In the genomic region with DNA sequence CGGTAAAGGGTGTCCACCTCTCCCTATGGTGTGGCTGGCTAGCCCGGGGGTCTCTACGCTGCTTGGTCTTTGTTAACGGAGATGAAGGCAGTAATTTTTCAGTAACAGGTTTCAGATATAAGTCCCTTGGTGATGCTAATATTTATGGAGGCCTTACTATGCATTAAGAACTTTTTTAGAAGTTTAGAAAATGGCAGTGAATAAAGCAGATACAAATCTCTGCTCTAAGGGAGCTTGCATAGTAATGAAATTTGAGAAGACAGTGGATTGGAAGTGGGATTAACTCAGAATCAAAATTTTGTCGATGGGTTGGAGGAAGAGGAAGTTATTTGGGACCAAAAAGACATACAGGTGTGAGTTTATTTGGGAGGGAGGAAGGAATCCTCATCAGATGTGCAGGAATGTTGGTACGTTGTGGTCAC, we compare ENCODE assay signal across 1 cellular context.
A peak's percentile ranks its signal among the peaks of the same experiment; 100 is the strongest.
TF ChIP-seq lines count a peak whose summit lies in the region.

No MANE protein-coding gene starts in this region.

TF ChIP-seq in K562, 482 proteins besides CTCF, POLR2A, EP300 and RAD21 (continued from another document):
- TF ChIP-seq ZNF134 (CRISPR knock-in tag; conservative IDR thresholded peaks at IDR 0.05) (0 out of 2 replicates have a peak, but pooled peaks have one; percentile 4), GATAD2A (IDR thresholded peaks at IDR 0.05) (peak; percentile 1; the same call in 1 of the 2 replicates), ERF (CRISPR knock-in tag; IDR thresholded peaks at IDR 0.05) (no peak), JUNB (CRISPR knock-in tag; conservative IDR thresholded peaks at IDR 0.05) (no peak), MYNN (IDR thresholded peaks at IDR 0.05) (no peak), MYNN (CRISPR knock-in tag; IDR thresholded peaks at IDR 0.05) (no peak), SMARCA4 (IDR thresholded peaks at IDR 0.05) (no peak), FOXM1 (IDR thresholded peaks at IDR 0.05; ENCODE audit: low read depth) (no peak), FOXM1 (CRISPR knock-in tag; IDR thresholded peaks at IDR 0.05; ENCODE audit: low read depth) (no peak), NFRKB (IDR thresholded peaks at IDR 0.05; ENCODE audit: low read depth) (peak; percentile 71; the same call in 1 of the 2 replicates), FOXK2 (conservative IDR thresholded peaks at IDR 0.05 in 1 of 2, IDR thresholded peaks at IDR 0.05 in 1 of 2; ENCODE audit: low read depth in 2 of 2) (no peak), GATA2 (CRISPR knock-in tag; IDR thresholded peaks at IDR 0.05) (peak; percentile 46; the same call in 1 of the 2 replicates), ZNF197 (CRISPR knock-in tag; IDR thresholded peaks at IDR 0.05; ENCODE audit: low read depth) (peak; percentile 68; the same call in 1 of the 2 replicates), NRF1 (conservative IDR thresholded peaks at IDR 0.05 in 1 of 2, IDR thresholded peaks at IDR 0.05 in 1 of 2) (peak in 1 of 2 experiments; percentile 6; a peak in 2 of 4 replicates), RBM14 (IDR thresholded peaks at IDR 0.05; ENCODE audit: borderline replicate concordance, insufficient read depth, low read depth, low read length) (no peak), KAT7 (CRISPR knock-in tag; IDR thresholded peaks at IDR 0.05; ENCODE audit: borderline replicate concordance) (0 out of 2 replicates have a peak, but pooled peaks have one; percentile 22), KDM5B (IDR thresholded peaks at IDR 0.05; ENCODE audit: insufficient replicate concordance, low read depth, low read length) (peak; percentile 21), FOXA1 (IDR thresholded peaks at IDR 0.05; ENCODE audit: borderline replicate concordance) (no peak), ZKSCAN3 (CRISPR knock-in tag; IDR thresholded peaks at IDR 0.05) (no peak), GTF2E2 (tag; IDR thresholded peaks at IDR 0.05) (peak; percentile 82), MYC (IDR thresholded peaks at IDR 0.05; ENCODE audit: low read depth, low read length) (no peak), MYC (CRISPR knock-in tag; IDR thresholded peaks at IDR 0.05; ENCODE audit: borderline replicate concordance, low read depth) (peak; percentile 33; the same call in 1 of the 2 replicates), TEAD2 (tag; IDR thresholded peaks at IDR 0.05) (0 out of 2 replicates have a peak, but pooled peaks have one; percentile 11), KHSRP (IDR thresholded peaks at IDR 0.05) (no peak), YY1 (IDR thresholded peaks at IDR 0.05; ENCODE audit: borderline replicate concordance in 1 of 3, control insufficient read depth in 1 of 3, extremely low read depth in 1 of 3, insufficient read depth in 3 of 3, insufficient read length in 1 of 3, insufficient replicate concordance in 2 of 3, low read depth in 1 of 3, low read length in 2 of 3) (peak in 1 of 3 experiments; percentile 89), POLR2AphosphoS2 (IDR thresholded peaks at IDR 0.05; ENCODE audit: low read length) (no peak), ZNF589 (CRISPR knock-in tag; IDR thresholded peaks at IDR 0.05; ENCODE audit: low read depth) (no peak), ZNF76 (CRISPR knock-in tag; IDR thresholded peaks at IDR 0.05; ENCODE audit: borderline replicate concordance) (0 out of 2 replicates have a peak, but pooled peaks have one; percentile 7), ATF7 (IDR thresholded peaks at IDR 0.05) (no peak), ZC3H8 (IDR thresholded peaks at IDR 0.05) (no peak), PTRF (tag; IDR thresholded peaks at IDR 0.05) (no peak), BDP1 (IDR thresholded peaks at IDR 0.05; ENCODE audit: insufficient read depth, insufficient read length) (no peak), SMARCE1 (IDR thresholded peaks at IDR 0.05) (0 out of 2 replicates have a peak, but pooled peaks have one; percentile 10), SETDB1 (IDR thresholded peaks at IDR 0.05; ENCODE audit: low read length) (no peak), ZNF696 (CRISPR knock-in tag; conservative IDR thresholded peaks at IDR 0.05) (no peak), ZNF384 (IDR thresholded peaks at IDR 0.05; ENCODE audit: low read depth, low read length) (0 out of 2 replicates have a peak, but pooled peaks have one; percentile 9), ESRRB (CRISPR knock-in tag; IDR thresholded peaks at IDR 0.05; ENCODE audit: borderline replicate concordance) (0 out of 2 replicates have a peak, but pooled peaks have one; percentile 51), HDAC2 (IDR thresholded peaks at IDR 0.05) (no peak; the same call in 1 of the 2 replicates), ARID1B (IDR thresholded peaks at IDR 0.05) (no peak)
- TF ChIP-seq, protein P1, sequence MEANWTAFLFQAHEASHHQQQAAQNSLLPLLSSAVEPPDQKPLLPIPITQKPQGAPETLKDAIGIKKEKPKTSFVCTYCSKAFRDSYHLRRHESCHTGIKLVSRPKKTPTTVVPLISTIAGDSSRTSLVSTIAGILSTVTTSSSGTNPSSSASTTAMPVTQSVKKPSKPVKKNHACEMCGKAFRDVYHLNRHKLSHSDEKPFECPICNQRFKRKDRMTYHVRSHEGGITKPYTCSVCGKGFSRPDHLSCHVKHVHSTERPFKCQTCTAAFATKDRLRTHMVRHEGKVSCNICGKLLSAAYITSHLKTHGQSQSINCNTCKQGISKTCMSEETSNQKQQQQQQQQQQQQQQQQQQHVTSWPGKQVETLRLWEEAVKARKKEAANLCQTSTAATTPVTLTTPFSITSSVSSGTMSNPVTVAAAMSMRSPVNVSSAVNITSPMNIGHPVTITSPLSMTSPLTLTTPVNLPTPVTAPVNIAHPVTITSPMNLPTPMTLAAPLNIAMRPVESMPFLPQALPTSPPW (CRISPR knock-in tag; IDR thresholded peaks at IDR 0.05): no peak
- TF ChIP-seq, protein P2, sequence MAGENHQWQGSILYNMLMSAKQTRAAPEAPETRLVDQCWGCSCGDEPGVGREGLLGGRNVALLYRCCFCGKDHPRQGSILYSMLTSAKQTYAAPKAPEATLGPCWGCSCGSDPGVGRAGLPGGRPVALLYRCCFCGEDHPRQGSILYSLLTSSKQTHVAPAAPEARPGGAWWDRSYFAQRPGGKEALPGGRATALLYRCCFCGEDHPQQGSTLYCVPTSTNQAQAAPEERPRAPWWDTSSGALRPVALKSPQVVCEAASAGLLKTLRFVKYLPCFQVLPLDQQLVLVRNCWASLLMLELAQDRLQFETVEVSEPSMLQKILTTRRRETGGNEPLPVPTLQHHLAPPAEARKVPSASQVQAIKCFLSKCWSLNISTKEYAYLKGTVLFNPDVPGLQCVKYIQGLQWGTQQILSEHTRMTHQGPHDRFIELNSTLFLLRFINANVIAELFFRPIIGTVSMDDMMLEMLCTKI (IDR thresholded peaks at IDR 0.05; ENCODE audit: partially characterized antibody): no peak
- TF ChIP-seq, protein P3, sequence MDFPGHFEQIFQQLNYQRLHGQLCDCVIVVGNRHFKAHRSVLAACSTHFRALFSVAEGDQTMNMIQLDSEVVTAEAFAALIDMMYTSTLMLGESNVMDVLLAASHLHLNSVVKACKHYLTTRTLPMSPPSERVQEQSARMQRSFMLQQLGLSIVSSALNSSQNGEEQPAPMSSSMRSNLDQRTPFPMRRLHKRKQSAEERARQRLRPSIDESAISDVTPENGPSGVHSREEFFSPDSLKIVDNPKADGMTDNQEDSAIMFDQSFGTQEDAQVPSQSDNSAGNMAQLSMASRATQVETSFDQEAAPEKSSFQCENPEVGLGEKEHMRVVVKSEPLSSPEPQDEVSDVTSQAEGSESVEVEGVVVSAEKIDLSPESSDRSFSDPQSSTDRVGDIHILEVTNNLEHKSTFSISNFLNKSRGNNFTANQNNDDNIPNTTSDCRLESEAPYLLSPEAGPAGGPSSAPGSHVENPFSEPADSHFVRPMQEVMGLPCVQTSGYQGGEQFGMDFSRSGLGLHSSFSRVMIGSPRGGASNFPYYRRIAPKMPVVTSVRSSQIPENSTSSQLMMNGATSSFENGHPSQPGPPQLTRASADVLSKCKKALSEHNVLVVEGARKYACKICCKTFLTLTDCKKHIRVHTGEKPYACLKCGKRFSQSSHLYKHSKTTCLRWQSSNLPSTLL (IDR thresholded peaks at IDR 0.05): no peak
- TF ChIP-seq, protein P4, sequence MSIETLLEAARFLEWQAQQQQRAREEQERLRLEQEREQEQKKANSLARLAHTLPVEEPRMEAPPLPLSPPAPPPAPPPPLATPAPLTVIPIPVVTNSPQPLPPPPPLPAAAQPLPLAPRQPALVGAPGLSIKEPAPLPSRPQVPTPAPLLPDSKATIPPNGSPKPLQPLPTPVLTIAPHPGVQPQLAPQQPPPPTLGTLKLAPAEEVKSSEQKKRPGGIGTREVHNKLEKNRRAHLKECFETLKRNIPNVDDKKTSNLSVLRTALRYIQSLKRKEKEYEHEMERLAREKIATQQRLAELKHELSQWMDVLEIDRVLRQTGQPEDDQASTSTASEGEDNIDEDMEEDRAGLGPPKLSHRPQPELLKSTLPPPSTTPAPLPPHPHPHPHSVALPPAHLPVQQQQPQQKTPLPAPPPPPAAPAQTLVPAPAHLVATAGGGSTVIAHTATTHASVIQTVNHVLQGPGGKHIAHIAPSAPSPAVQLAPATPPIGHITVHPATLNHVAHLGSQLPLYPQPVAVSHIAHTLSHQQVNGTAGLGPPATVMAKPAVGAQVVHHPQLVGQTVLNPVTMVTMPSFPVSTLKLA (conservative IDR thresholded peaks at IDR 0.05): peak; percentile 53 to 58; a peak in 1 of 4 replicates
- TF ChIP-seq, protein P5, sequence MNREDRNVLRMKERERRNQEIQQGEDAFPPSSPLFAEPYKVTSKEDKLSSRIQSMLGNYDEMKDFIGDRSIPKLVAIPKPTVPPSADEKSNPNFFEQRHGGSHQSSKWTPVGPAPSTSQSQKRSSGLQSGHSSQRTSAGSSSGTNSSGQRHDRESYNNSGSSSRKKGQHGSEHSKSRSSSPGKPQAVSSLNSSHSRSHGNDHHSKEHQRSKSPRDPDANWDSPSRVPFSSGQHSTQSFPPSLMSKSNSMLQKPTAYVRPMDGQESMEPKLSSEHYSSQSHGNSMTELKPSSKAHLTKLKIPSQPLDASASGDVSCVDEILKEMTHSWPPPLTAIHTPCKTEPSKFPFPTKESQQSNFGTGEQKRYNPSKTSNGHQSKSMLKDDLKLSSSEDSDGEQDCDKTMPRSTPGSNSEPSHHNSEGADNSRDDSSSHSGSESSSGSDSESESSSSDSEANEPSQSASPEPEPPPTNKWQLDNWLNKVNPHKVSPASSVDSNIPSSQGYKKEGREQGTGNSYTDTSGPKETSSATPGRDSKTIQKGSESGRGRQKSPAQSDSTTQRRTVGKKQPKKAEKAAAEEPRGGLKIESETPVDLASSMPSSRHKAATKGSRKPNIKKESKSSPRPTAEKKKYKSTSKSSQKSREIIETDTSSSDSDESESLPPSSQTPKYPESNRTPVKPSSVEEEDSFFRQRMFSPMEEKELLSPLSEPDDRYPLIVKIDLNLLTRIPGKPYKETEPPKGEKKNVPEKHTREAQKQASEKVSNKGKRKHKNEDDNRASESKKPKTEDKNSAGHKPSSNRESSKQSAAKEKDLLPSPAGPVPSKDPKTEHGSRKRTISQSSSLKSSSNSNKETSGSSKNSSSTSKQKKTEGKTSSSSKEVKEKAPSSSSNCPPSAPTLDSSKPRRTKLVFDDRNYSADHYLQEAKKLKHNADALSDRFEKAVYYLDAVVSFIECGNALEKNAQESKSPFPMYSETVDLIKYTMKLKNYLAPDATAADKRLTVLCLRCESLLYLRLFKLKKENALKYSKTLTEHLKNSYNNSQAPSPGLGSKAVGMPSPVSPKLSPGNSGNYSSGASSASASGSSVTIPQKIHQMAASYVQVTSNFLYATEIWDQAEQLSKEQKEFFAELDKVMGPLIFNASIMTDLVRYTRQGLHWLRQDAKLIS (CRISPR knock-in tag; IDR thresholded peaks at IDR 0.05): peak; percentile 17; the same call in 1 of the 2 replicates
- TF ChIP-seq, protein P6, sequence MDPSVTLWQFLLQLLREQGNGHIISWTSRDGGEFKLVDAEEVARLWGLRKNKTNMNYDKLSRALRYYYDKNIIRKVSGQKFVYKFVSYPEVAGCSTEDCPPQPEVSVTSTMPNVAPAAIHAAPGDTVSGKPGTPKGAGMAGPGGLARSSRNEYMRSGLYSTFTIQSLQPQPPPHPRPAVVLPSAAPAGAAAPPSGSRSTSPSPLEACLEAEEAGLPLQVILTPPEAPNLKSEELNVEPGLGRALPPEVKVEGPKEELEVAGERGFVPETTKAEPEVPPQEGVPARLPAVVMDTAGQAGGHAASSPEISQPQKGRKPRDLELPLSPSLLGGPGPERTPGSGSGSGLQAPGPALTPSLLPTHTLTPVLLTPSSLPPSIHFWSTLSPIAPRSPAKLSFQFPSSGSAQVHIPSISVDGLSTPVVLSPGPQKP (CRISPR knock-in tag; IDR thresholded peaks at IDR 0.05): no peak
